ENCODE assay signal across 23 cellular contexts in genomic region chr3:5580821-5581220, GRCh38.
"Had no signal": no experiment of that assay in that cellular context is flagged by ENCODE, and none has a peak within 500 bp of the region (broad histone marks: within the 10 kb centered on the region; RNA-seq: fewer than 3 reads in every experiment).

No MANE protein-coding gene starts in this region.

- ATAC-seq: effector memory CD8-positive, alpha-beta T cell; esophagus mucosa; gastrocnemius medialis; heart right ventricle; left cardiac atrium; left lung; left ventricle myocardium superior; lower lobe of right lung; mucosa of descending colon had no signal

- H3K27ac ChIP-seq: colonic mucosa, epithelial cell of prostate, esophagus squamous epithelium, gastrocnemius medialis, heart right ventricle, left lung, lower lobe of right lung had no signal

- DNase-seq: colonic mucosa; cortex of kidney; effector CD8-positive, alpha-beta T cell; effector memory CD8-positive, alpha-beta T cell; endodermal cell; erythroblast; esophagus squamous epithelium; foreskin fibroblast; foreskin melanocyte; gastrocnemius medialis; glutamatergic neuron; head of caudate nucleus; heart right ventricle; hippocampal formation; left cardiac atrium; left lung; left ventricle myocardium superior; lower lobe of right lung; mesenchymal stem cell; mucosa of descending colon; naive B cell had no signal

- H3K9me3 ChIP-seq: colonic mucosa, esophagus squamous epithelium, gastrocnemius medialis, heart right ventricle, left lung, lower lobe of right lung, mucosa of descending colon had no signal

- H3K4me3 ChIP-seq: colonic mucosa, esophagus squamous epithelium, gastrocnemius medialis, heart right ventricle, left lung, lower lobe of right lung, mucosa of descending colon had no signal

- H3K4me1 ChIP-seq: colonic mucosa, esophagus squamous epithelium, gastrocnemius medialis, heart right ventricle, left lung, lower lobe of right lung had no signal

- H3K36me3 ChIP-seq: colonic mucosa, esophagus squamous epithelium, gastrocnemius medialis, heart right ventricle, left lung, lower lobe of right lung had no signal

- H3K27me3 ChIP-seq: colonic mucosa, esophagus squamous epithelium, gastrocnemius medialis, left lung had no signal
